ENCODE assay signal across 16 cellular contexts in the genomic region with DNA sequence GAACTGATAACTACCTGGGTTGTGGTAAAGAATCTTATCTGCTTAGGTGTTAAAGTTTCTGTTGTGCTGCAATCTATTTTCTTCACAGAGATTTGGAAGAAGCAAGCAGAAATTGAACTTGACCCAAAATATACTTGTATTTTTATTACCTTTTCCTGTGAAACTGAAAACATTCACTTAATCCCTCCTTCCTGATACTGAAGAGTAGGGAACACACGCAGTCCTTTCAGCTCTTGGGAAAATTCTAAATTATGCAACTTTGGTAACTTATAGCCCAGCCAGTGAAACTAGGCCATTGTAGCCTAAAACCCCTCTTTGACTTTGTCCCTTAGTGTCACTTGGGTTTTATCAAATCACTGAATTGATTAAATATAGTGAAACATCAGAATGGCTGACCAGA.
"Had no signal": no experiment of that assay in that cellular context is flagged by ENCODE, and none has a peak within 500 bp of the region (broad histone marks: within the 10 kb centered on the region; RNA-seq: fewer than 3 reads in every experiment).

No MANE protein-coding gene starts in this region.

- H3K4me3 Mint-ChIP-seq: activated CD4-positive, alpha-beta T cell treated with anti-CD3 and anti-CD28 coated beads, Interleukin-2, amount 10 ng/mL, durations not matched to agents 24 days and 14 days; activated CD8-positive, alpha-beta T cell treated with anti-CD3 and anti-CD28 coated beads for 36 hours; activated naive CD4-positive, alpha-beta T cell treated with anti-CD3 and anti-CD28 coated beads, Interleukin-2, amount 50 U/mL, for 24 hours; activated naive CD8-positive, alpha-beta T cell treated with anti-CD3 and anti-CD28 coated beads, Interleukin-2, amount 10 ng/mL, durations not matched to agents 7 days and 5 days; activated T-cell treated with anti-CD3 and anti-CD28 coated beads, Interleukin-2, amount 50 U/mL, for 72 hours; activated T-helper 17 cell treated with anti-CD3 and anti-CD28 coated beads, Interleukin-2, amount 50 U/mL, for 72 hours had no signal

- H3K36me3 Mint-ChIP-seq: activated naive CD4-positive, alpha-beta T cell treated with anti-CD3 and anti-CD28 coated beads, Interleukin-2, amount 50 U/mL, for 24 hours; activated naive CD8-positive, alpha-beta T cell treated with anti-CD3 and anti-CD28 coated beads, Interleukin-2, amount 10 ng/mL, durations not matched to agents 7 days and 5 days had no signal

- H3K9ac ChIP-seq: KMS-11 had no signal

- H3K27ac Mint-ChIP-seq: activated CD4-positive, alpha-beta T cell treated with anti-CD3 and anti-CD28 coated beads, Interleukin-2, amount 10 ng/mL, durations not matched to agents 24 days and 14 days; activated CD8-positive, alpha-beta T cell treated with anti-CD3 and anti-CD28 coated beads for 36 hours; activated naive CD4-positive, alpha-beta T cell treated with anti-CD3 and anti-CD28 coated beads, Interleukin-2, amount 50 U/mL, for 24 hours; activated naive CD8-positive, alpha-beta T cell treated with anti-CD3 and anti-CD28 coated beads, Interleukin-2, amount 10 ng/mL, durations not matched to agents 7 days and 5 days; activated T-cell treated with anti-CD3 and anti-CD28 coated beads, Interleukin-2, amount 50 U/mL, for 72 hours; activated T-helper 17 cell treated with anti-CD3 and anti-CD28 coated beads, Interleukin-2, amount 50 U/mL, for 72 hours had no signal

- H3K4me3 ChIP-seq: body of pancreas, SJSA1 had no signal

- H3K9me3 Mint-ChIP-seq: activated CD4-positive, alpha-beta T cell treated with anti-CD3 and anti-CD28 coated beads, Interleukin-2, amount 10 ng/mL, durations not matched to agents 24 days and 14 days; activated naive CD4-positive, alpha-beta T cell treated with anti-CD3 and anti-CD28 coated beads, Interleukin-2, amount 50 U/mL, for 24 hours had no signal

- H3K27me3 Mint-ChIP-seq: activated CD4-positive, alpha-beta T cell treated with anti-CD3 and anti-CD28 coated beads, Interleukin-2, amount 10 ng/mL, durations not matched to agents 24 days and 14 days; activated CD8-positive, alpha-beta T cell treated with anti-CD3 and anti-CD28 coated beads for 36 hours; activated naive CD4-positive, alpha-beta T cell treated with anti-CD3 and anti-CD28 coated beads, Interleukin-2, amount 50 U/mL, for 24 hours; activated naive CD8-positive, alpha-beta T cell treated with anti-CD3 and anti-CD28 coated beads, Interleukin-2, amount 10 ng/mL, durations not matched to agents 7 days and 5 days had no signal

- H3K36me3 ChIP-seq: SJSA1 had no signal

- H3K9me3 ChIP-seq: body of pancreas, SJSA1 had no signal

- H3K4me2 ChIP-seq: KMS-11 had no signal

- H3K4me1 Mint-ChIP-seq: activated CD4-positive, alpha-beta T cell treated with anti-CD3 and anti-CD28 coated beads, Interleukin-2, amount 10 ng/mL, durations not matched to agents 24 days and 14 days; activated naive CD4-positive, alpha-beta T cell treated with anti-CD3 and anti-CD28 coated beads, Interleukin-2, amount 50 U/mL, for 24 hours; activated naive CD8-positive, alpha-beta T cell treated with anti-CD3 and anti-CD28 coated beads, Interleukin-2, amount 10 ng/mL, durations not matched to agents 7 days and 5 days; activated T-helper 17 cell treated with anti-CD3 and anti-CD28 coated beads, Interleukin-2, amount 50 U/mL, for 72 hours had no signal

- H3K27me3 ChIP-seq: body of pancreas, SJSA1 had no signal

- H3K27ac ChIP-seq: body of pancreas, KMS-11, SJSA1 had no signal

- H3K4me1 ChIP-seq: SJSA1 had no signal

- DNase-seq: activated CD4-positive, alpha-beta T cell treated with anti-CD3 and anti-CD28 coated beads, Interleukin-2, amount 10 ng/mL, durations not matched to agents 24 days and 14 days; activated CD4-positive, alpha-beta T cell treated with anti-CD3 and anti-CD28 coated beads, Interleukin-2, amount 50 U/mL, for 4 hours; activated CD8-positive, alpha-beta T cell treated with anti-CD3 and anti-CD28 coated beads for 36 hours; activated effector memory CD4-positive, alpha-beta T cell treated with anti-CD3 and anti-CD28 coated beads, Interleukin-2, amount 50 U/mL, for 16 hours; activated naive CD4-positive, alpha-beta T cell treated with Interleukin-2 at 50 U/mL for 16 hours; activated naive CD8-positive, alpha-beta T cell treated with anti-CD3 and anti-CD28 coated beads, Interleukin-2, amount 10 ng/mL, durations not matched to agents 7 days and 5 days; activated T-cell treated with anti-CD3 and anti-CD28 coated beads, Interleukin-2, amount 50 U/mL, for 1 hour; activated T-cell treated with anti-CD3 and anti-CD28 coated beads, Interleukin-2, amount 50 U/mL, for 72 hours; NCI-H1694; NCI-H524 treated with DMSO at 0.1 percent for 48 hours; T1000 had no signal
